ENCODE assay signal across 1 cellular context in genomic region chr17:8753136-8753975, GRCh38.
TF ChIP-seq lines count a peak whose summit lies in the region.

No MANE protein-coding gene starts in this region.

TF ChIP-seq in K562, 482 proteins besides CTCF, POLR2A, EP300 and RAD21 (continued from another document):
- TF ChIP-seq ATF7 (IDR thresholded peaks at IDR 0.05) (peak; percentile 69; the same call in 1 of the 2 replicates), POU5F1 (IDR thresholded peaks at IDR 0.05; ENCODE audit: borderline replicate concordance, low read depth, low read length, partially characterized antibody) (no peak), TCF15 (CRISPR knock-in tag; IDR thresholded peaks at IDR 0.05) (no peak), JUND (IDR thresholded peaks at IDR 0.05; ENCODE audit: borderline replicate concordance, low read depth, low read length) (no peak), JUND (tag; IDR thresholded peaks at IDR 0.05; ENCODE audit: borderline replicate concordance, low read depth, low read length) (peak; percentile 31; the same call in 1 of the 3 replicates), ATF1 (CRISPR knock-in tag; IDR thresholded peaks at IDR 0.05) (no peak), ATF1 (tag; IDR thresholded peaks at IDR 0.05) (0 out of 2 replicates have a peak, but pooled peaks have one; percentile 11), NR2F6 (CRISPR knock-in tag; IDR thresholded peaks at IDR 0.05) (no peak)
